ENCODE assay signal across 28 cellular contexts in the genomic region with DNA sequence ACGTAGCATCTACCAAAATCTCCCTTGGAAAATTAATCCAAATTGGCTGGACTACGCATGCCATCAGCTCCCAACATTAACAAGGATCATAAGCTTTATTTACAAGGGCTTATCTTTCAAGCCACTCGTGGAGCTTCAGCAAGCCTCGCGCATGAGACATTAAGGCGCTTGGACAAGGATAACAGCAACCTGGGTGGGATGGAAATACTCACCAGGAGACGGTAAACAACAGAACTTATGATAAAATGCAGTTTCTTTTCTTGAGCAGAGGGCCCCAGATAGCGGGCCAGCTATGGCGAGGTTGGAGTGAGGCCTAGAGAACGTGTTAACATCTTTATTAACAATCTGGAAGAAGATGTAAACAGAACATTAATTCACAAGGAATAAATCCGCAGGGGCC.
"Had no signal": no experiment of that assay in that cellular context is flagged by ENCODE, and none has a peak within 500 bp of the region (broad histone marks: within the 10 kb centered on the region; RNA-seq: fewer than 3 reads in every experiment).

No MANE protein-coding gene starts in this region.

- H3K36me3 Mint-ChIP-seq: memory B cell; mesothelial cell of epicardium; naive B cell; natural killer cell treated with Interleukin-12 subunit alpha and Interleukin-12 subunit beta and Interleukin-15 and Interleukin-18, amount 100 ng/mL, for 72 hours had no signal

- H3K9ac ChIP-seq: parathyroid adenoma had no signal

- DNase-seq: dermis blood vessel endothelial cell; effector memory CD4-positive, alpha-beta T cell; foreskin melanocyte; glutamatergic neuron; heart right ventricle; naive B cell; right lobe of liver; small intestine; stimulated activated CD4-positive, alpha-beta T cell treated with anti-CD3 and anti-CD28 coated beads, Interleukin-12 subunit alpha, Interleukin-12 subunit beta, amount 100 ng/mL, for 4 hours; stimulated activated CD4-positive, alpha-beta T cell treated with anti-CD3 and anti-CD28 coated beads, Interleukin-1b, Interleukin-23, amount 100 ng/mL, for 48 hours; stimulated activated CD4-positive, alpha-beta T cell treated with anti-CD3 and anti-CD28 coated beads, Interleukin-4, amount 100 ng/mL, for 1 hour; stimulated activated CD8-positive, alpha-beta memory T cell treated with anti-CD3 and anti-CD28 coated beads, Interleukin-4, amount 100 ng/mL, for 48 hours; stimulated activated naive CD4-positive, alpha-beta T cell treated with Interleukin-2 at 50 U/mL for 16 hours; stomach; thyroid gland; trophoblast cell had no signal

- H3K4me3 Mint-ChIP-seq: memory B cell; mesothelial cell of epicardium; naive B cell; natural killer cell treated with Interleukin-12 subunit alpha and Interleukin-12 subunit beta and Interleukin-15 and Interleukin-18, amount 100 ng/mL, for 72 hours; neural crest cell had no signal

- H2AFZ ChIP-seq: parathyroid adenoma had no signal

- H3K79me2 ChIP-seq: parathyroid adenoma had no signal

- ATAC-seq: heart right ventricle; left lobe of liver; mucosa of descending colon; natural killer cell treated with Interleukin-12 subunit alpha and Interleukin-12 subunit beta and Interleukin-15 and Interleukin-18, amount 100 ng/mL, for 72 hours; right lobe of liver had no signal

- H3K9me3 Mint-ChIP-seq: memory B cell; mesothelial cell of epicardium; natural killer cell treated with Interleukin-12 subunit alpha and Interleukin-12 subunit beta and Interleukin-15 and Interleukin-18, amount 100 ng/mL, for 72 hours; neural crest cell had no signal

- H3K4me1 ChIP-seq: esophagus muscularis mucosa, heart right ventricle, parathyroid adenoma, right lobe of liver, stomach, thyroid gland, vagina had no signal

- H3K27me3 ChIP-seq: esophagus muscularis mucosa, right lobe of liver, stomach, thyroid gland, vagina had no signal

- H3K9me3 ChIP-seq: esophagus muscularis mucosa, heart right ventricle, mucosa of descending colon, right lobe of liver, stomach, thyroid gland, vagina had no signal

- H3K27ac Mint-ChIP-seq: memory B cell; mesothelial cell of epicardium; naive B cell; natural killer cell treated with Interleukin-12 subunit alpha and Interleukin-12 subunit beta and Interleukin-15 and Interleukin-18, amount 100 ng/mL, for 72 hours; progenitor cell of endocrine pancreas had no signal

- H3K27ac ChIP-seq: coronary artery, esophagus muscularis mucosa, heart right ventricle, parathyroid adenoma, right lobe of liver, stomach, thyroid gland, vagina had no signal

- H3K4me1 Mint-ChIP-seq: memory B cell, mesothelial cell of epicardium, naive B cell, neural crest cell had no signal

- H3K36me3 ChIP-seq: esophagus muscularis mucosa, heart right ventricle, right lobe of liver, stomach, thyroid gland, vagina had no signal

- H3K4me3 ChIP-seq: coronary artery, esophagus muscularis mucosa, heart right ventricle, lung, mucosa of descending colon, right lobe of liver, stomach, thyroid gland, vagina had no signal

- H3K27me3 Mint-ChIP-seq: memory B cell, naive B cell had no signal
